ENCODE assay signal across 8 cellular contexts in the genomic region with DNA sequence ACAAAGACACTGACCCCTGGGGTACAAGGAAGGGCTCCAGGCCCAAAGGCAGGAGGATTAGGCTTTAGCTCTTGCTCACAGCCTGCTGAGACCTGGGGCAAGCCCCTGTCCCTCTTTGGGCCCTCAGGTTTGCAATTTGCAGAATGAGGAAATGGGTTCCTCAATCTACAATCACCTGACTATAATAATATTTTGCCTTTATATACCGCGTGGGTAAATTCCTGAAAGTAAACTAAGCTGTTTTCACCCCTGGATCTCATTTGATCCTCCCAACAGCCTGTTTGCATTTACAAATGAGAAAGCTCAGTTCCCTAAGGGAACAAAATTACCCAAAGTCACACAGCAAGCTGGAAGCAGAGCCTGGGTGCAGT. TPM values are rescaled to one million over a fixed set of nuclear protein-coding genes. Genes with fewer than 3 reads are reported as not detected.
DNase-seq lines count a peak whose midpoint lies in the region; ATAC-seq, FAIRE-seq and TF ChIP-seq lines count a peak whose summit lies in the region.

No MANE protein-coding gene starts in this region.

- TF ChIP-seq EP300 in upper lobe of left lung (IDR thresholded peaks at IDR 0.05) = no peak

- H3K4me3 ChIP-seq in adipocyte (ENCODE audit: low read length) = peak overlapping the region; percentile 90
- H3K4me3 ChIP-seq in lung = no peak overlapping the region
- peak overlapping the region in 3 of 4 donors; percentile 55 to 71 (median 60) for H3K4me3 ChIP-seq in upper lobe of left lung
- H3K4me3 ChIP-seq in pancreas = peak overlapping the region in 1 of 4 donors; percentile 56

- H3K36me3 Mint-ChIP-seq in activated naive CD4-positive, alpha-beta T cell treated with anti-CD3 and anti-CD28 coated beads, Interleukin-2, amount 50 U/mL, for 24 hours = no peaks in the 10 kb centered on the region

- intact Hi-C loops in pancreas (cut with DNase I) = loop anchor here in 1 of 3 donors (5.0 kb wide), 1 partner anchor 66 kb away; no protein-coding TSS in a partner anchor

- H3K27ac Mint-ChIP-seq in activated naive CD4-positive, alpha-beta T cell treated with anti-CD3 and anti-CD28 coated beads, Interleukin-2, amount 50 U/mL, for 24 hours = peak overlapping the region; percentile 100

- no peak for ATAC-seq in lung (ENCODE audit: insufficient read depth, low FRiP score)
- no peak for ATAC-seq in upper lobe of left lung (ENCODE audit: low FRiP score in 2 of 2)
- ATAC-seq in pancreas = no peak

- no peaks in the 10 kb centered on the region for H3K27me3 ChIP-seq in adipocyte (replicated peaks; ENCODE audit: control insufficient read depth, insufficient read depth, low read length)
- H3K27me3 ChIP-seq in lung (ENCODE audit: control insufficient read depth, insufficient read depth) = no peaks in the 10 kb centered on the region
- no peaks in the 10 kb centered on the region for H3K27me3 ChIP-seq in upper lobe of left lung
- no peaks in the 10 kb centered on the region for H3K27me3 ChIP-seq in pancreas

- no peaks in the 10 kb centered on the region for H3K9me3 Mint-ChIP-seq in activated naive CD4-positive, alpha-beta T cell treated with anti-CD3 and anti-CD28 coated beads, Interleukin-2, amount 50 U/mL, for 24 hours

- H3K27me3 Mint-ChIP-seq in activated naive CD4-positive, alpha-beta T cell treated with anti-CD3 and anti-CD28 coated beads, Interleukin-2, amount 50 U/mL, for 24 hours = no peaks in the 10 kb centered on the region

- TF ChIP-seq CTCF in lung (IDR thresholded peaks at IDR 0.05; ENCODE audit: control extremely low read depth, extremely low read depth) (no peak), upper lobe of left lung (IDR thresholded peaks at IDR 0.05) (no peak), pancreas (IDR thresholded peaks at IDR 0.05) (no peak), GM13976 (IDR thresholded peaks at IDR 0.05; ENCODE audit: borderline replicate concordance, control extremely low read depth, extremely low read depth, insufficient read depth, missing control alignments) (no peak)

- H3K4me1 ChIP-seq in adipocyte (ENCODE audit: control insufficient read depth, insufficient read depth, low read length) (peaks cover 31% of the 10 kb centered on the region), lung (ENCODE audit: control insufficient read depth in 2 of 2, insufficient read depth in 2 of 2, low read length in 2 of 2) (peaks cover 0 to 5% of the 10 kb centered on the region in 2 donors), upper lobe of left lung (peaks cover 20 to 46% (median 43%) of the 10 kb centered on the region in 4 donors), pancreas (peaks cover 0 to 11% (median 9%) of the 10 kb centered on the region in 3 donors)

- peak overlapping the region; percentile 92 for H3K4me3 Mint-ChIP-seq in activated naive CD4-positive, alpha-beta T cell treated with anti-CD3 and anti-CD28 coated beads, Interleukin-2, amount 50 U/mL, for 24 hours

- no peak for FAIRE-seq in pancreas (lab: Jason Lieb, UNC)

- 27 to 61% methylated on average over 2 of the region's 2 CpGs for WGBS in lung, 2 donors
- WGBS in upper lobe of left lung, 2 donors = 51 to 63% methylated on average over 2 of the region's 2 CpGs
- 45 to 59% methylated on average over 2 of the region's 2 CpGs for WGBS in pancreas, 2 donors

- H3K36me3 ChIP-seq in adipocyte (ENCODE audit: control insufficient read depth, insufficient read depth, low read length, severe bottlenecking) (no peaks in the 10 kb centered on the region), lung (ENCODE audit: control insufficient read depth in 2 of 2, insufficient read depth in 2 of 2, low read length in 2 of 2) (no peaks in the 10 kb centered on the region), upper lobe of left lung (no peaks in the 10 kb centered on the region), pancreas (no peaks in the 10 kb centered on the region)

- H3K4me1 Mint-ChIP-seq in activated naive CD4-positive, alpha-beta T cell treated with anti-CD3 and anti-CD28 coated beads, Interleukin-2, amount 50 U/mL, for 24 hours = peaks cover 34% of the 10 kb centered on the region

- H3K9ac ChIP-seq in adipocyte (ENCODE audit: low read length) = peak overlapping the region; percentile 86

- in situ Hi-C loops in GM13976 (cut with MboI; ENCODE audit: low sequenced_read_pairs, unreplicated experiment) = loop anchor here (10.0 kb wide), 1 partner anchor 68 kb away; no protein-coding TSS in a partner anchor

- H3K27ac ChIP-seq in lung (ENCODE audit: low read depth in 1 of 2, low read length in 1 of 2) (peak overlapping the region; percentile 27 to 68), upper lobe of left lung (peak overlapping the region; percentile 66 to 95 (median 88)), pancreas (peak overlapping the region in 2 of 4 donors; percentile 85 to 95)

- no peak for TF ChIP-seq POLR2A in upper lobe of left lung (IDR thresholded peaks at IDR 0.05)

- H3K9me3 ChIP-seq in adipocyte (ENCODE audit: control insufficient read depth, low read length) (no peaks in the 10 kb centered on the region), lung (ENCODE audit: control insufficient read depth in 2 of 2, insufficient read depth in 1 of 2, low read length in 1 of 2) (no peaks in the 10 kb centered on the region), upper lobe of left lung (no peaks in the 10 kb centered on the region), pancreas (no peaks in the 10 kb centered on the region)

- no peak for DNase-seq in activated naive CD4-positive, alpha-beta T cell (lab: John Stamatoyannopoulos, UW)
- DNase-seq in adipocyte (ENCODE audit: low read depth) = no peak
- DNase-seq in lung (ENCODE audit: low spot score) = no peak
- no peak for DNase-seq in upper lobe of left lung
- DNase-seq in pancreas = no peak
- DNase-seq in GM13976 (ENCODE audit: low spot score) = no peak
- DNase-seq in cerebellar cortex (ENCODE audit: low spot score) = no peak

RNA-seq across cellular contexts. Expression of gene STARD10, which starts 0.8 kb away (rescaled TPM):
- 100 to 1,000 TPM in 1 of 2 donors, 10 to 100 TPM in 1; 97.1 to 108 TPM for total RNA-seq in lung
- 100 to 1,000 TPM in 1 of 2 donors, 10 to 100 TPM in 1; 66.5 to 198 TPM for polyA plus RNA-seq in lung
- total RNA-seq in upper lobe of left lung = 100 to 1,000 TPM in 5 of 6 donors, 10 to 100 TPM in 1; 93.2 to 227 (median 151) TPM
- total RNA-seq in pancreas = 100 to 1,000 TPM in 5 of 6 donors, 10 to 100 TPM in 1; 99.5 to 187 (median 153) TPM
- polyA plus RNA-seq in pancreas = 100 to 1,000 TPM; 201 to 366 TPM

RNA-seq across cellular contexts. Expression of gene ATG16L2, which starts 21.1 kb away (rescaled TPM):
- total RNA-seq in lung (10 to 100 TPM; 42.6 to 61.9 TPM), upper lobe of left lung (100 to 1,000 TPM in 3 of 6 donors, 10 to 100 TPM in 3; 39.5 to 354 (median 86.4) TPM), pancreas (10 to 100 TPM in 5 of 6 donors, 1 to 10 TPM in 1; 4.5 to 31.7 (median 11.6) TPM)
- polyA plus RNA-seq in lung (10 to 100 TPM; 60.8 to 86.0 TPM), pancreas (10 to 100 TPM; 67.5 to 75.7 TPM)

RNA-seq across cellular contexts. Expression of gene ARAP1, which starts 40.9 kb away (rescaled TPM):
- total RNA-seq in lung (100 to 1,000 TPM; 168 to 218 TPM), upper lobe of left lung (1,000 to 10,000 TPM in 1 of 6 donors, 100 to 1,000 TPM in 5; 217 to 1,154 (median 269) TPM), pancreas (10 to 100 TPM; 21.5 to 72.0 (median 34.4) TPM)
- polyA plus RNA-seq in lung (100 to 1,000 TPM; 134 to 178 TPM), pancreas (10 to 100 TPM; 69.1 to 73.5 TPM)
